ENCODE assay signal across 1 cellular context in genomic region chr1:201309420-201309819, GRCh38.
TF ChIP-seq lines count a peak whose summit lies in the region.

No MANE protein-coding gene starts in this region.

TF ChIP-seq in GM12878, 131 proteins besides CTCF, POLR2A, EP300 and RAD21 (continued from another document):
- TF ChIP-seq ZBTB11 (CRISPR knock-in tag; IDR thresholded peaks at IDR 0.05) (no peak), IKZF2 (IDR thresholded peaks at IDR 0.05) (no peak), TARDBP (IDR thresholded peaks at IDR 0.05; ENCODE audit: borderline replicate concordance) (no peak), ATF3 (IDR thresholded peaks at IDR 0.05; ENCODE audit: borderline replicate concordance, extremely low read depth, low read depth, low read length) (no peak), ZNF622 (IDR thresholded peaks at IDR 0.05) (no peak)
